Comparison of ENCODE assay signal across 22 cellular contexts in genomic region chr2:124088621-124089020, GRCh38.
A peak's percentile ranks its signal among the peaks of the same experiment; 100 is the strongest.
DNase-seq lines count a peak whose midpoint lies in the region; ATAC-seq, FAIRE-seq and TF ChIP-seq lines count a peak whose summit lies in the region.
"Had no signal": no experiment of that assay in that cellular context is flagged by ENCODE, and none has a peak within 500 bp of the region (broad histone marks: within the 10 kb centered on the region; RNA-seq: fewer than 3 reads in every experiment).

No MANE protein-coding gene starts in this region.

- BruUV-seq in HepG2 (replicated peaks; lab: Mats Ljungman, UMichigan): no TSS peak

- H4K20me1 ChIP-seq in HepG2 (ENCODE audit: insufficient read depth, low read length): no peaks in the 10 kb centered on the region
- H4K20me1 ChIP-seq: BLaER1 treated with 17β-estradiol and CSF1 and Interleukin-3, amounts not matched to agents 10 nM and 100 nM had no signal

- H3K4me2 ChIP-seq in HepG2 (ENCODE audit: low read depth, low read length): no peak overlapping the region
- H3K4me2 ChIP-seq: A549; BLaER1 treated with 17β-estradiol and CSF1 and Interleukin-3, amounts not matched to agents 10 nM and 100 nM had no signal

- in situ Hi-C loops in HepG2 (cut with HindIII; ENCODE audit: extremely low pct_ligation_motif_present, low pct_unique_long_range_greater_than_20kb): no loop called here

- H3K36me3 ChIP-seq in HepG2 (replicated peaks in 1 of 2; ENCODE audit: control insufficient read depth in 1 of 2, insufficient read depth in 2 of 2, low read length in 2 of 2) (no peaks in the 10 kb centered on the region), right lobe of liver (no peaks in the 10 kb centered on the region)
- H3K36me3 ChIP-seq: BLaER1 treated with 17β-estradiol and CSF1 and Interleukin-3, amounts not matched to agents 10 nM and 100 nM had no signal

- H3K27ac ChIP-seq in HepG2 (ENCODE audit: extremely low read length, insufficient read depth, low read length) (no peak overlapping the region), right lobe of liver (no peak overlapping the region)
- H3K27ac ChIP-seq: 22Rv1; A549; BLaER1 treated with 17β-estradiol and CSF1 and Interleukin-3, amounts not matched to agents 10 nM and 100 nM; C4-2B had no signal

- no peak overlapping the region for H2AFZ ChIP-seq in HepG2 (ENCODE audit: low read length)

- no peak for DNase-seq in HepG2 (ENCODE audit: low spot score)
- DNase-seq in right lobe of liver: no peak
- DNase-seq in NCI-H446 treated with DMSO at 0.1 percent for 48 hours (lab: John Stamatoyannopoulos, UW): peak; percentile 20
- peak; percentile 51 for DNase-seq in mucosa of gallbladder (ENCODE audit: low spot score)
- no peak for DNase-seq in NCI-H2029 treated with DMSO at 0.1 percent for 48 hours (lab: John Stamatoyannopoulos, UW)
- DNase-seq: AML-193; Caco-2; Calu3; CD4-positive, alpha-beta T cell; CD8-positive, alpha-beta T cell; DMS79 treated with DMSO at 0.1 percent for 48 hours; GF-D8 had no signal

- H3K4me1 ChIP-seq in HepG2 (ENCODE audit: insufficient read depth, low read length): no peaks in the 10 kb centered on the region
- H3K4me1 ChIP-seq in right lobe of liver: no peaks in the 10 kb centered on the region
- H3K4me1 ChIP-seq: A549; BLaER1 treated with 17β-estradiol and CSF1 and Interleukin-3, amounts not matched to agents 10 nM and 100 nM; Caco-2 had no signal

- no peaks in the 10 kb centered on the region for H3K79me2 ChIP-seq in HepG2 (ENCODE audit: insufficient read depth, low read length)

- H3K4me3 ChIP-seq in HepG2 (replicated peaks in 1 of 3; ENCODE audit: insufficient read depth in 1 of 3, low read depth in 2 of 3, low read length in 3 of 3) (no peak overlapping the region), right lobe of liver (no peak overlapping the region)
- H3K4me3 ChIP-seq: A549; BLaER1 treated with 17β-estradiol and CSF1 and Interleukin-3, amounts not matched to agents 10 nM and 100 nM had no signal

- TF ChIP-seq POLR2A in HepG2 (IDR thresholded peaks at IDR 0.05; ENCODE audit: insufficient read depth in 1 of 2, low read depth in 2 of 2, low read length in 2 of 2) (no peak), right lobe of liver (IDR thresholded peaks at IDR 0.05) (no peak)

- intact Hi-C loops in HepG2 (cut with micrococcal nuclease; ENCODE audit: unreplicated experiment) (no loop called here), right lobe of liver (cut with DNase I) (no loop called here)

- 3% methylated on average over 2 of the region's 2 CpGs for WGBS in HepG2 (ENCODE audit: low lambda C conversion rate)
- 11% methylated on average over 2 of the region's 2 CpGs for WGBS in right lobe of liver (ENCODE audit: insufficient coverage, low coverage, low lambda C conversion rate, missing lambda C conversion rate)

- no peak overlapping the region for H3K9ac ChIP-seq in HepG2 (ENCODE audit: insufficient read depth, low read depth, low read length)
- H3K9ac ChIP-seq: BLaER1 treated with 17β-estradiol and CSF1 and Interleukin-3, amounts not matched to agents 10 nM and 100 nM had no signal

- no peak for TF ChIP-seq CTCF in HepG2 (CRISPR knock-in tag; IDR thresholded peaks at IDR 0.05)
- no peak for TF ChIP-seq CTCF in right lobe of liver (IDR thresholded peaks at IDR 0.05)

- POLR2A ChIA-PET in HepG2 (lab: Yijun Ruan, JAX): no interaction called here

- TF ChIP-seq EP300 in HepG2 (IDR thresholded peaks at IDR 0.05; ENCODE audit: low read depth in 2 of 2, low read length in 2 of 2): no peak
- no peak for TF ChIP-seq EP300 in HepG2 (CRISPR knock-in tag; IDR thresholded peaks at IDR 0.05; ENCODE audit: borderline replicate concordance)

- no peak for FAIRE-seq in HepG2 (lab: Jason Lieb, UNC)
- FAIRE-seq: A549, D721Med, G401.6, GM12891, GM19239 had no signal

- CTCF ChIA-PET in HepG2 (lab: Yijun Ruan, JAX; ENCODE audit: low intra/inter-chr PET ratio, low total read pairs): no interaction called here

- no peak for TF ChIP-seq RAD21 in HepG2 (CRISPR knock-in tag; IDR thresholded peaks at IDR 0.05)

- no peaks in the 10 kb centered on the region for H3K27me3 ChIP-seq in HepG2 (ENCODE audit: control insufficient read depth in 1 of 2, insufficient read depth in 2 of 2, low read length in 2 of 2)
- no peaks in the 10 kb centered on the region for H3K27me3 ChIP-seq in right lobe of liver
- H3K27me3 ChIP-seq: BLaER1 treated with 17β-estradiol and CSF1 and Interleukin-3, amounts not matched to agents 10 nM and 100 nM had no signal

- ATAC-seq in HepG2: no peak
- ATAC-seq in right lobe of liver: no peak
- no peak for ATAC-seq in HG03097 (IDR thresholded peaks at IDR 0.05; ENCODE audit: low FRiP score, unreplicated experiment)
- no peak for ATAC-seq in GM21447 (IDR thresholded peaks at IDR 0.05; ENCODE audit: unreplicated experiment)
- ATAC-seq: A549; CD8-positive, alpha-beta T cell had no signal

- H3K9me3 ChIP-seq in HepG2 (ENCODE audit: low read length) (peaks cover 5% of the 10 kb centered on the region; the same call in 1 of the 2 replicates), right lobe of liver (no peaks in the 10 kb centered on the region)
- H3K9me3 ChIP-seq: A549; BLaER1 treated with 17β-estradiol and CSF1 and Interleukin-3, amounts not matched to agents 10 nM and 100 nM; Caco-2 had no signal

TF ChIP-seq in HepG2, 621 proteins besides CTCF, POLR2A, EP300 and RAD21:
- TF ChIP-seq HNF4A (CRISPR knock-in tag; IDR thresholded peaks at IDR 0.05) (0 out of 2 replicates have a peak, but pooled peaks have one; percentile 13), PLSCR1 (CRISPR knock-in tag; IDR thresholded peaks at IDR 0.05; ENCODE audit: borderline replicate concordance) (no peak)

Comparison
In these comparisons a context has a peak if more than half of its experiments do, and no peak if none do; other contexts are left out.
1. DNase-seq: peak in NCI-H446 treated with DMSO at 0.1 percent for 48 hours (single experiment) and mucosa of gallbladder (single experiment); none in HepG2 (single experiment), right lobe of liver (0 of 3) and NCI-H2029 treated with DMSO at 0.1 percent for 48 hours (single experiment).